ENCODE assay signal across 22 cellular contexts in the genomic region with DNA sequence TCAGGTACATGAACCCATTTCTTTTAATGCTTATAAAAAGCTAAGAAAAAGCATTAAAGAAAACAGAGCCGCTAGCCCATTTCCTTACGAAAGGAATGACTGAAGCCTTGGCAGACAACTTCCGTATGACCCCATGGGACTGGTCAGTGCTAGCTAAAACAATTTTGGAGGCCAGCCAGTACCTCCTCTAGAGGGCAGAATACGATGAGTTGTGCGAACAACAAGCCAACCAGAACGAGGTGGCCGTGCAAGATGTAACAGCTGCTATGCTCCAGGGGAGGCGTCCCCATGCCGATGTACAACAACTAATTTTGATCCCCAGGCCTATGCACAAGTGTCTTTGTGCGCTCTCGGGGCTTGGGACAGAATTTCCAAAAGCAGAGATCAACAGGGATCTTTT. TPM values are rescaled to one million over a fixed set of nuclear protein-coding genes. Genes with fewer than 3 reads are reported as not detected.
A peak's percentile ranks its signal among the peaks of the same experiment; 100 is the strongest.
DNase-seq lines count a peak whose midpoint lies in the region; ATAC-seq, FAIRE-seq and TF ChIP-seq lines count a peak whose summit lies in the region.
"Had no signal": no experiment of that assay in that cellular context is flagged by ENCODE, and none has a peak within 500 bp of the region (broad histone marks: within the 10 kb centered on the region; RNA-seq: fewer than 3 reads in every experiment).

No MANE protein-coding gene starts in this region.

- intact Hi-C loops in kidney (cut with DNase I) = no loop called here
- intact Hi-C loops in tibial artery (cut with DNase I; ENCODE audit: low total_unique reads) = loop anchor here (5.0 kb wide), 1 partner anchor 46 kb away; the partner anchor contains the start of gene PROC

- no peaks in the 10 kb centered on the region for H3K27me3 ChIP-seq in HUES6 (ENCODE audit: control insufficient read depth, insufficient read depth, low read length)
- no peaks in the 10 kb centered on the region for H3K27me3 ChIP-seq in tibial artery
- no peaks in the 10 kb centered on the region for H3K27me3 ChIP-seq in hepatocyte
- H3K27me3 ChIP-seq: neural progenitor cell had no signal

- no peak overlapping the region for H3K4me2 ChIP-seq in hepatocyte
- H3K4me2 ChIP-seq: neural progenitor cell had no signal

- no peaks in the 10 kb centered on the region for H3K9me2 ChIP-seq in hepatocyte (replicated peaks; ENCODE audit: insufficient read depth)

- peak overlapping the region; percentile 42; the same call in 1 of the 2 replicates for H3K4me3 ChIP-seq in HUES6 (ENCODE audit: low read depth, low read length)
- peak overlapping the region; percentile 36 for H3K4me3 ChIP-seq in coronary artery
- H3K4me3 ChIP-seq in kidney (ENCODE audit: low read length in 2 of 2) = no peak overlapping the region
- H3K4me3 ChIP-seq in tibial artery = no peak overlapping the region
- H3K4me3 ChIP-seq in hepatocyte = no peak overlapping the region
- H3K4me3 ChIP-seq: neural progenitor cell had no signal

- FAIRE-seq in kidney (lab: Jason Lieb, UNC) = no peak
- FAIRE-seq: endometrium had no signal

- peaks cover 21% of the 10 kb centered on the region for H4K20me1 ChIP-seq in hepatocyte (ENCODE audit: insufficient read depth, poor library complexity, severe bottlenecking)

- no peak overlapping the region for H3K27ac ChIP-seq in HUES6 (ENCODE audit: low read depth, low read length)
- H3K27ac ChIP-seq in coronary artery = peak overlapping the region; percentile 10 to 76
- no peak overlapping the region for H3K27ac ChIP-seq in kidney (ENCODE audit: low read depth in 2 of 2, low read length in 2 of 2)
- H3K27ac ChIP-seq in tibial artery = peak overlapping the region; percentile 52 to 70
- no peak overlapping the region for H3K27ac ChIP-seq in hepatocyte
- H3K27ac ChIP-seq: neural progenitor cell, WERI-Rb-1 had no signal

- H3K4me1 ChIP-seq in HUES6 (ENCODE audit: control insufficient read depth, insufficient read depth, low read length) (peaks cover 25% of the 10 kb centered on the region; the same call in 1 of the 2 replicates), kidney (ENCODE audit: control insufficient read depth in 1 of 2, insufficient read depth in 1 of 2, low read depth in 1 of 2, low read length in 2 of 2) (peaks cover 0 to 5% of the 10 kb centered on the region in 2 donors), tibial artery (peaks cover 0 to 30% (median 19%) of the 10 kb centered on the region in 4 donors), hepatocyte (ENCODE audit: insufficient read depth) (no peaks in the 10 kb centered on the region)
- H3K4me1 ChIP-seq: neural progenitor cell had no signal

- no peak overlapping the region for H2AFZ ChIP-seq in hepatocyte
- H2AFZ ChIP-seq: neural progenitor cell had no signal

- H3K9me3 ChIP-seq in HUES6 (ENCODE audit: control insufficient read depth, insufficient read depth, low read depth, low read length) (peaks cover 36% of the 10 kb centered on the region), kidney (ENCODE audit: control insufficient read depth in 1 of 2, low read length in 2 of 2) (no peaks in the 10 kb centered on the region), tibial artery (peaks cover 0 to 9% (median 0%) of the 10 kb centered on the region in 3 donors), hepatocyte (ENCODE audit: low read depth) (peaks cover 4% of the 10 kb centered on the region)

- peaks cover 4% of the 10 kb centered on the region; the same call in 1 of the 2 replicates for H3K36me3 ChIP-seq in HUES6 (ENCODE audit: control insufficient read depth, insufficient read depth, low read length)
- no peaks in the 10 kb centered on the region for H3K36me3 ChIP-seq in kidney (ENCODE audit: control insufficient read depth in 1 of 2, insufficient read depth in 2 of 2, low read length in 2 of 2)
- no peaks in the 10 kb centered on the region for H3K36me3 ChIP-seq in tibial artery
- no peaks in the 10 kb centered on the region for H3K36me3 ChIP-seq in hepatocyte (replicated peaks; ENCODE audit: insufficient read depth, low read depth)
- H3K36me3 ChIP-seq: neural progenitor cell, WERI-Rb-1 had no signal

- TF ChIP-seq CTCF in coronary artery (IDR thresholded peaks at IDR 0.05) (no peak), kidney (IDR thresholded peaks at IDR 0.05; ENCODE audit: borderline replicate concordance, extremely low read depth, insufficient read depth) (peak; percentile 12), tibial artery (IDR thresholded peaks at IDR 0.05) (peak in 1 of 2 experiments; percentile 32), hepatocyte (IDR thresholded peaks at IDR 0.05; ENCODE audit: poor library complexity) (no peak)

- peaks cover 100% of the 10 kb centered on the region for H3K79me2 ChIP-seq in hepatocyte

- H3K9ac ChIP-seq in HUES6 (ENCODE audit: low read length) = no peak overlapping the region
- no peak overlapping the region for H3K9ac ChIP-seq in kidney (ENCODE audit: low read length in 2 of 2)
- H3K9ac ChIP-seq: neural progenitor cell had no signal

- over 99% methylated on average over 11 of the region's 11 CpGs for WGBS in hepatocyte (ENCODE audit: low lambda C conversion rate, missing lambda C conversion rate)

- no peak for ATAC-seq in GM21529 (IDR thresholded peaks at IDR 0.05; ENCODE audit: unreplicated experiment)
- no peak for ATAC-seq in GM19324 (IDR thresholded peaks at IDR 0.05; ENCODE audit: low FRiP score, unreplicated experiment)
- ATAC-seq: activated CD8-positive, alpha-beta T cell treated with anti-CD3 and anti-CD28 coated beads, Interleukin-2, amount 10 ng/mL, durations not matched to agents 7 days and 5 days; CD8-positive, alpha-beta T cell; T-helper 17 cell had no signal

- peak; percentile 83 for DNase-seq in coronary artery (ENCODE audit: low spot score)
- no peak for DNase-seq in kidney
- DNase-seq in tibial artery = peak; percentile 75 to 90
- DNase-seq in hepatocyte (ENCODE audit: low spot score) = no peak
- DNase-seq: activated CD8-positive, alpha-beta T cell treated with anti-CD3 and anti-CD28 coated beads, Interleukin-2, amount 10 ng/mL, durations not matched to agents 7 days and 5 days; activated naive CD4-positive, alpha-beta T cell treated with anti-CD3 and anti-CD28 coated beads, Interleukin-2, amount 10 ng/mL, durations not matched to agents 7 days and 5 days; activated T-cell treated with anti-CD3 and anti-CD28 coated beads, Interleukin-2, amount 50 U/mL, for 24 hours; CD8-positive, alpha-beta T cell; DMS79; Karpas-422; kidney glomerular epithelial cell; midbrain; NCI-H1105; NCI-H526; T-helper 17 cell; WERI-Rb-1 had no signal

RNA-seq across cellular contexts. Expression of gene MAP3K2, which starts 16.7 kb away (rescaled TPM):
- total RNA-seq in kidney (65.3 TPM), hepatocyte (42.9 and 52.5 TPM in 2 replicates)
- polyA plus RNA-seq in kidney (ENCODE audit: insufficient read depth, low read depth, low replicate concordance) (4.9 TPM), hepatocyte (28.5 and 35.7 TPM in 2 replicates)

RNA-seq across cellular contexts. Expression of gene PROC, which starts 47.2 kb away (rescaled TPM):
- total RNA-seq in kidney = 5.9 TPM
- polyA plus RNA-seq in kidney (ENCODE audit: insufficient read depth, low read depth, low replicate concordance) = 51.0 TPM
- 42.6 and 62.3 TPM in 2 replicates for total RNA-seq in hepatocyte
- polyA plus RNA-seq in hepatocyte = 48.9 and 70.2 TPM in 2 replicates
- total RNA-seq: activated CD8-positive, alpha-beta T cell treated with anti-CD3 and anti-CD28 coated beads, Interleukin-2, amount 10 ng/mL, durations not matched to agents 7 days and 5 days; fibroblast of villous mesenchyme; T-helper 17 cell had no signal

Comparison
In these comparisons a context has a peak if more than half of its experiments do, and no peak if none do; other contexts are left out.
1. H3K27ac ChIP-seq: peak in coronary artery (2 of 2) and tibial artery (2 of 2); none in HUES6 (single experiment), kidney (0 of 2) and hepatocyte (single experiment).
2. H3K4me3 ChIP-seq: peak in HUES6 (single experiment) and coronary artery (single experiment); none in kidney (0 of 2), tibial artery (0 of 2) and hepatocyte (single experiment).
3. DNase-seq: peak in coronary artery (single experiment) and tibial artery (2 of 2); none in kidney (single experiment) and hepatocyte (single experiment).